Comparison of ENCODE assay signal across 17 cellular contexts in the genomic region with DNA sequence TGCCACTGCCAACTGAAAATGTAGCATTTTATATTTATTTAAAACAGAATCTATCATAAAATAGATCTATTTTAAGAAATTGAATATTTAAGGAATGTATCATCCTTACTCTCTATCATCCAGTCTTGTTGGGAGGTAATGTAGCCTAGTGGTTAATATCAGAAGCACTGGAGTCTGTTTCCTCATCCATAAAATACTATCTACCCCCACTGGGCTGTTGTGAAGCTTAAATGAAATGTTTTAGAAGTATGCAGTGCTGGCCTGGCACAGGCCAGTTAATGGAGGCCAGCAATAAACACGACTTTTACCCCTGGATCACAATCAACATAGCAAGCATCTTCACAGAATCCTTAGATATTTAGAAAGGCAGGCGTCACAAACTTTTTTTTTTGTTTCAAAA.
DNase-seq lines count a peak whose midpoint lies in the region; ATAC-seq and TF ChIP-seq lines count a peak whose summit lies in the region.
"Had no signal": no experiment of that assay in that cellular context is flagged by ENCODE, and none has a peak within 500 bp of the region (broad histone marks: within the 10 kb centered on the region; RNA-seq: fewer than 3 reads in every experiment).

No MANE protein-coding gene starts in this region.

- TF ChIP-seq CTCF in GM23338 (conservative IDR thresholded peaks at IDR 0.05; ENCODE audit: low read depth in 2 of 2) (no peak), lower lobe of right lung (IDR thresholded peaks at IDR 0.05) (no peak), smooth muscle cell (IDR thresholded peaks at IDR 0.05; ENCODE audit: borderline replicate concordance, insufficient read depth, poor library complexity, severe bottlenecking) (no peak), glutamatergic neuron (IDR thresholded peaks at IDR 0.05; ENCODE audit: partially characterized antibody, unreplicated experiment) (no peak)

- H3F3A ChIP-seq in GM23338 (replicated peaks; ENCODE audit: low read depth) (no peaks in the 10 kb centered on the region), smooth muscle cell (ENCODE audit: low read depth) (peaks cover 3% of the 10 kb centered on the region)

- H3K9me2 ChIP-seq in GM23338 (ENCODE audit: insufficient read depth), result 0 out of 2 replicates have a peak, but pooled peaks cover 10% of the 10 kb centered on the region

- DNase-seq in GM23338 (ENCODE audit: low spot score) (no peak), lower lobe of right lung (no peak), smooth muscle cell (lab: John Stamatoyannopoulos, UW; ENCODE audit: unreplicated experiment) (no peak), glutamatergic neuron (no peak), midbrain (lab: John Stamatoyannopoulos, UW) (no peak)
- DNase-seq: activated CD4-positive, alpha-beta memory T cell treated with anti-CD3 and anti-CD28 coated beads, Interleukin-2, amount 10 ng/mL, durations not matched to agents 7 days and 5 days; activated naive CD8-positive, alpha-beta T cell treated with anti-CD3 and anti-CD28 coated beads for 36 hours; CD4-positive, CD25-positive, alpha-beta regulatory T cell; effector memory CD4-positive, alpha-beta T cell; kidney glomerular epithelial cell; SW 1271 had no signal

- no peaks in the 10 kb centered on the region for H4K20me1 ChIP-seq in GM23338 (replicated peaks; ENCODE audit: insufficient read depth)
- no peaks in the 10 kb centered on the region for H4K20me1 ChIP-seq in smooth muscle cell (ENCODE audit: low read depth)

- H3K4me1 ChIP-seq in GM23338 (ENCODE audit: insufficient read depth), result no peaks in the 10 kb centered on the region
- H3K4me1 ChIP-seq in lower lobe of right lung, result peaks cover 17% of the 10 kb centered on the region
- peaks cover 21% of the 10 kb centered on the region for H3K4me1 ChIP-seq in smooth muscle cell (ENCODE audit: low read depth)

- H3K27me3 Mint-ChIP-seq in GM23338 (ENCODE audit: insufficient read depth, low read depth, poor library complexity), result peaks cover 7% of the 10 kb centered on the region
- no peaks in the 10 kb centered on the region for H3K27me3 Mint-ChIP-seq in glutamatergic neuron (ENCODE audit: unreplicated experiment)
- H3K27me3 Mint-ChIP-seq: type B pancreatic cell had no signal

- no peak overlapping the region for H3K4me3 ChIP-seq in GM23338
- H3K4me3 ChIP-seq in lower lobe of right lung, result no peak overlapping the region
- no peak overlapping the region for H3K4me3 ChIP-seq in smooth muscle cell

- no peaks in the 10 kb centered on the region for H3K9me3 ChIP-seq in lower lobe of right lung
- H3K9me3 ChIP-seq in smooth muscle cell (replicated peaks; ENCODE audit: low read depth), result no peaks in the 10 kb centered on the region

- H3K9ac ChIP-seq in smooth muscle cell (ENCODE audit: low read depth), result no peak overlapping the region

- H2AFZ ChIP-seq in GM23338 (no peak overlapping the region), smooth muscle cell (ENCODE audit: low read depth) (peak overlapping the region; percentile 12)

- H3K36me3 Mint-ChIP-seq in GM23338 (ENCODE audit: low read depth) (no peaks in the 10 kb centered on the region), glutamatergic neuron (ENCODE audit: unreplicated experiment) (peaks cover 3% of the 10 kb centered on the region)
- H3K36me3 Mint-ChIP-seq: CD4-positive, CD25-positive, alpha-beta regulatory T cell; type B pancreatic cell had no signal

- WGBS in smooth muscle cell (ENCODE audit: low lambda C conversion rate), result 82% methylated on average over 2 of the region's 2 CpGs

- no peak overlapping the region for H3K27ac ChIP-seq in GM23338 (ENCODE audit: low read depth)
- H3K27ac ChIP-seq in lower lobe of right lung, result peak overlapping the region; percentile 7
- peak overlapping the region; percentile 47 for H3K27ac ChIP-seq in smooth muscle cell (ENCODE audit: low read depth)

- H3K27me3 ChIP-seq in GM23338 (ENCODE audit: insufficient read depth) (no peaks in the 10 kb centered on the region), lower lobe of right lung (ENCODE audit: low read depth) (no peaks in the 10 kb centered on the region), smooth muscle cell (ENCODE audit: low read depth) (no peaks in the 10 kb centered on the region)

- H3K9me3 Mint-ChIP-seq in GM23338 (no peaks in the 10 kb centered on the region), glutamatergic neuron (ENCODE audit: unreplicated experiment) (peaks cover 2% of the 10 kb centered on the region)
- H3K9me3 Mint-ChIP-seq: activated CD4-positive, alpha-beta memory T cell treated with anti-CD3 and anti-CD28 coated beads, Interleukin-2, amount 10 ng/mL, durations not matched to agents 7 days and 5 days; type B pancreatic cell had no signal

- H3K36me3 ChIP-seq in GM23338 (ENCODE audit: insufficient read depth), result no peaks in the 10 kb centered on the region
- H3K36me3 ChIP-seq in lower lobe of right lung, result no peaks in the 10 kb centered on the region
- no peaks in the 10 kb centered on the region for H3K36me3 ChIP-seq in smooth muscle cell (ENCODE audit: low read depth)

- ATAC-seq in GM23338, result no peak
- ATAC-seq in SK-N-SH treated with all-trans-retinoic acid at 6 μM for 48 hours, result peak; percentile 35; the same call in 2 of the 3 replicates
- no peak for ATAC-seq in lower lobe of right lung
- ATAC-seq in HG03097 (IDR thresholded peaks at IDR 0.05; ENCODE audit: low FRiP score, unreplicated experiment), result no peak

- peak overlapping the region; percentile 50; the same call in 1 of the 2 replicates for H3K27ac Mint-ChIP-seq in GM23338
- no peak overlapping the region for H3K27ac Mint-ChIP-seq in glutamatergic neuron (ENCODE audit: unreplicated experiment)
- H3K27ac Mint-ChIP-seq: activated CD4-positive, alpha-beta memory T cell treated with anti-CD3 and anti-CD28 coated beads, Interleukin-2, amount 10 ng/mL, durations not matched to agents 7 days and 5 days; activated naive CD8-positive, alpha-beta T cell treated with anti-CD3 and anti-CD28 coated beads for 36 hours; activated T-helper 2 cell treated with anti-CD3 and anti-CD28 coated beads, Interferon-gamma antibody, Interleukin-2, Interleukin-4, amounts not matched to agents 10 μg/mL and 5 μg/mL and 100 μg/mL, durations not matched to agents 14 hours and 24 hours and 36 hours; CD4-positive, CD25-positive, alpha-beta regulatory T cell; memory B cell; stimulated activated naive CD8-positive, alpha-beta T cell treated with anti-CD3 and anti-CD28 coated beads, Interleukin-15, Interleukin-2, amounts not matched to agents 100 ng/mL and 50 ng/mL, for 24 hours; type B pancreatic cell had no signal

- H3K4me3 Mint-ChIP-seq in GM23338 (no peak overlapping the region), glutamatergic neuron (ENCODE audit: unreplicated experiment) (no peak overlapping the region)
- H3K4me3 Mint-ChIP-seq: activated CD4-positive, alpha-beta memory T cell treated with anti-CD3 and anti-CD28 coated beads, Interleukin-2, amount 10 ng/mL, durations not matched to agents 7 days and 5 days; activated naive CD8-positive, alpha-beta T cell treated with anti-CD3 and anti-CD28 coated beads for 36 hours; memory B cell; stimulated activated naive CD8-positive, alpha-beta T cell treated with anti-CD3 and anti-CD28 coated beads, Interleukin-15, Interleukin-2, amounts not matched to agents 100 ng/mL and 50 ng/mL, for 24 hours; type B pancreatic cell had no signal

- H3K4me1 Mint-ChIP-seq in GM23338 (0 out of 3 replicates have a peak, but pooled peaks cover 3% of the 10 kb centered on the region), glutamatergic neuron (ENCODE audit: low read depth, unreplicated experiment) (no peaks in the 10 kb centered on the region)

- intact Hi-C loops in lower lobe of right lung (cut with DNase I), result no loop called here

- no peak overlapping the region for H3K4me2 ChIP-seq in GM23338
- H3K4me2 ChIP-seq in smooth muscle cell, result peak overlapping the region; percentile 49

- H3K79me2 ChIP-seq in GM23338 (replicated peaks; ENCODE audit: insufficient read depth) (no peaks in the 10 kb centered on the region), smooth muscle cell (ENCODE audit: low read depth) (no peaks in the 10 kb centered on the region)

TF ChIP-seq in GM23338, 12 proteins besides CTCF, POLR2A, EP300 and RAD21 (continues in another document):
- TF ChIP-seq EZH2phosphoT487 (IDR thresholded peaks at IDR 0.05; ENCODE audit: unreplicated experiment), result no peak

TF ChIP-seq in SK-N-SH treated with all-trans-retinoic acid at 6 μM for 48 hours, 23 proteins besides CTCF, POLR2A, EP300 and RAD21 (continues in another document):
- TF ChIP-seq CSRNP3 (CRISPR knock-in tag; IDR thresholded peaks at IDR 0.05) (no peak), CSDC2 (CRISPR knock-in tag; IDR thresholded peaks at IDR 0.05) (no peak), TCF4 (CRISPR knock-in tag; IDR thresholded peaks at IDR 0.05; ENCODE audit: borderline replicate concordance) (no peak), ZNF8 (CRISPR knock-in tag; IDR thresholded peaks at IDR 0.05) (no peak), ZC3H10 (CRISPR knock-in tag; IDR thresholded peaks at IDR 0.05) (no peak), GLIS3 (CRISPR knock-in tag; IDR thresholded peaks at IDR 0.05) (no peak), ISL1 (CRISPR knock-in tag; IDR thresholded peaks at IDR 0.05) (no peak), TOX (CRISPR knock-in tag; IDR thresholded peaks at IDR 0.05; ENCODE audit: borderline replicate concordance) (no peak)
